8 cellular contexts compared by ENCODE assay signal in genomic region chr11:14500181-14500651, GRCh38. TPM values are rescaled to one million over a fixed set of nuclear protein-coding genes. Genes with fewer than 3 reads are reported as not detected.
DNase-seq lines count a peak whose midpoint lies in the region; ATAC-seq and TF ChIP-seq lines count a peak whose summit lies in the region.

No MANE protein-coding gene starts in this region.

- peak overlapping the region; percentile 94 for H3K27ac Mint-ChIP-seq in activated naive CD8-positive, alpha-beta T cell treated with anti-CD3 and anti-CD28 coated beads, Interleukin-2, amount 50 U/mL, for 24 hours

- no peaks in the 10 kb centered on the region for H3K27me3 Mint-ChIP-seq in activated naive CD8-positive, alpha-beta T cell treated with anti-CD3 and anti-CD28 coated beads, Interleukin-2, amount 50 U/mL, for 24 hours

- ATAC-seq in GM21381 (IDR thresholded peaks at IDR 0.05; ENCODE audit: unreplicated experiment) (peak; percentile 60), left cardiac atrium (peak; percentile 54 to 79)
- ATAC-seq in activated naive CD8-positive, alpha-beta T cell treated with anti-CD3 and anti-CD28 coated beads, Interleukin-2, amount 50 U/mL, for 24 hours, result no peak

- H3K36me3 Mint-ChIP-seq in activated naive CD8-positive, alpha-beta T cell treated with anti-CD3 and anti-CD28 coated beads, Interleukin-2, amount 50 U/mL, for 24 hours (ENCODE audit: low read depth), result peaks cover 39% of the 10 kb centered on the region

- no peaks in the 10 kb centered on the region for H3K9me3 ChIP-seq in DOHH2 (ENCODE audit: control insufficient read depth, insufficient read depth, low read length)

- H3K4me3 ChIP-seq in DOHH2 (ENCODE audit: low read length), result peak overlapping the region; percentile 95

- TF ChIP-seq CTCF in DOHH2 (IDR thresholded peaks at IDR 0.05; ENCODE audit: low read depth, low read length, poor library complexity, severe bottlenecking), result no peak

- H3K4me3 Mint-ChIP-seq in activated naive CD8-positive, alpha-beta T cell treated with anti-CD3 and anti-CD28 coated beads, Interleukin-2, amount 50 U/mL, for 24 hours, result peak overlapping the region; percentile 88

- no peaks in the 10 kb centered on the region for H3K9me2 ChIP-seq in DOHH2 (replicated peaks; ENCODE audit: control insufficient read depth, low read length)

- peaks cover 17% of the 10 kb centered on the region for H3K4me1 ChIP-seq in DOHH2 (ENCODE audit: control insufficient read depth, low read length)

- peaks cover 34% of the 10 kb centered on the region for H3K4me1 Mint-ChIP-seq in activated naive CD8-positive, alpha-beta T cell treated with anti-CD3 and anti-CD28 coated beads, Interleukin-2, amount 50 U/mL, for 24 hours

- no peaks in the 10 kb centered on the region for H3K9me3 Mint-ChIP-seq in activated naive CD8-positive, alpha-beta T cell treated with anti-CD3 and anti-CD28 coated beads, Interleukin-2, amount 50 U/mL, for 24 hours

- intact Hi-C loops in left cardiac atrium (cut with DNase I), result no loop called here

- peaks cover 40% of the 10 kb centered on the region for H3K79me2 ChIP-seq in DOHH2 (ENCODE audit: control insufficient read depth, low read length)

- DNase-seq in HPDE6-E6E7 (ENCODE audit: extremely low spot score) (peak; percentile 29), RPMI8226 (peak; percentile 57), left cardiac atrium (peak; percentile 41), putamen (ENCODE audit: low spot score) (peak; percentile 44), cortex of kidney (lab: John Stamatoyannopoulos, UW) (no peak)
- peak; percentile 52 for DNase-seq in activated naive CD8-positive, alpha-beta T cell treated with anti-CD3 and anti-CD28 coated beads, Interleukin-2, amount 50 U/mL, for 24 hours

- H3K4me2 ChIP-seq in DOHH2 (ENCODE audit: low read length), result peak overlapping the region; percentile 90

- peaks cover 25% of the 10 kb centered on the region for H3F3A ChIP-seq in DOHH2 (ENCODE audit: control insufficient read depth, insufficient read depth)

- peaks cover 3% of the 10 kb centered on the region; the same call in 1 of the 2 replicates for H4K20me1 ChIP-seq in DOHH2 (ENCODE audit: control insufficient read depth, insufficient read depth, low read depth, low read length)

- H3K27ac ChIP-seq in DOHH2 (ENCODE audit: low read depth, low read length), result peak overlapping the region; percentile 50

- H3K36me3 ChIP-seq in DOHH2 (ENCODE audit: control insufficient read depth, low read length), result peaks cover 49% of the 10 kb centered on the region

- H3K27me3 ChIP-seq in DOHH2 (ENCODE audit: control insufficient read depth, low read length), result no peaks in the 10 kb centered on the region

RNA-seq across cellular contexts. Expression of gene COPB1, which starts 0.6 kb away (rescaled TPM):
- total RNA-seq in left cardiac atrium, result 10 to 100 TPM; 53.3 to 64.2 TPM

RNA-seq across cellular contexts. Expression of gene PSMA1, which starts 20.0 kb away (rescaled TPM):
- total RNA-seq in left cardiac atrium, result 100 to 1,000 TPM in 1 of 2 donors, 10 to 100 TPM in 1; 99.6 to 123 TPM
